29 cellular contexts compared by ENCODE assay signal in the genomic region with DNA sequence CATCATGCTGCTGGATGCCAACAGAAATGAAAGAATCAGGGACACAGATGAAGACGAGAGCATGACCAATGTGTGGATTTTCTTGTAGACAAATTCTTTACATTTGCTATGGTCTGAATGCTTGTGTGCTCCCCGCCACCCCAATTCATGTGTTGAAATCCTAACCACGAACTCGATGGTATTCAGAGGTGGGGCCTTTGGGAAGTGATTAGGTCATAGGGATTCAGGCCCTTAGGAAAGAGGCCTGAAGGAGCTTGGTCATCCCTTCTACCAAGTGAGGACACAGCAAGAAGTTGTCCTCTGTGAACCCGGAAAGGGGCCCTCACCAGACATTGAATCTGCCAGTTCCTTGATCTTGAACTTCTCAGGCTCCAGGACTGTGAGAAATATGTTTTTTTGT. TPM values are rescaled to one million over a fixed set of nuclear protein-coding genes. Genes with fewer than 3 reads are reported as not detected.
DNase-seq lines count a peak whose midpoint lies in the region; ATAC-seq, FAIRE-seq and TF ChIP-seq lines count a peak whose summit lies in the region.
"Had no signal": no experiment of that assay in that cellular context is flagged by ENCODE, and none has a peak within 500 bp of the region (broad histone marks: within the 10 kb centered on the region; RNA-seq: fewer than 3 reads in every experiment).

No MANE protein-coding gene starts in this region.

- no peak for TF ChIP-seq CTCF in AG10803 (conservative IDR thresholded peaks at IDR 0.05; ENCODE audit: low read length)
- TF ChIP-seq CTCF in astrocyte of the spinal cord (IDR thresholded peaks at IDR 0.05; ENCODE audit: low read depth, low read length): no peak
- TF ChIP-seq CTCF in fibroblast of the aortic adventitia (IDR thresholded peaks at IDR 0.05; ENCODE audit: insufficient read depth, low read length): no peak
- no peak for TF ChIP-seq CTCF in HepG2 (CRISPR knock-in tag; IDR thresholded peaks at IDR 0.05)
- no peak for TF ChIP-seq CTCF in ovary (IDR thresholded peaks at IDR 0.05)

- peak; percentile 88 for DNase-seq in AG10803 (ENCODE audit: low read depth)
- DNase-seq in M059J (ENCODE audit: low read depth): peak; percentile 23
- peak; percentile 44 for DNase-seq in astrocyte of the spinal cord (ENCODE audit: low read depth, low spot score)
- DNase-seq in fibroblast of the aortic adventitia (ENCODE audit: low read depth): peak; percentile 19
- no peak for DNase-seq in HepG2 (ENCODE audit: low spot score)
- no peak for DNase-seq in NCI-H1694 (lab: John Stamatoyannopoulos, UW)
- no peak for DNase-seq in ovary
- no peak for DNase-seq in stimulated activated naive CD4-positive, alpha-beta T cell (lab: John Stamatoyannopoulos, UW)
- DNase-seq: activated CD4-positive, CD25-positive, alpha-beta regulatory T cell treated with anti-CD3 and anti-CD28 coated beads, Interleukin-2, amount 50 U/mL, for 72 hours; activated CD8-positive, alpha-beta T cell treated with anti-CD3 and anti-CD28 coated beads, Interleukin-2, amount 10 ng/mL, durations not matched to agents 7 days and 5 days; activated effector memory CD4-positive, alpha-beta T cell treated with anti-CD3 and anti-CD28 coated beads, Interleukin-2, amount 50 U/mL, for 16 hours; activated naive CD8-positive, alpha-beta T cell treated with anti-CD3 and anti-CD28 coated beads, Interleukin-2, amount 10 ng/mL, durations not matched to agents 7 days and 5 days; activated T-cell treated with anti-CD3 and anti-CD28 coated beads for 4 hours; BE2C; H9; hypothalamus; left ventricle myocardium inferior; NCI-H2081 treated with DMSO at 0.1 percent for 48 hours; NCI-H446 treated with DMSO at 0.1 percent for 48 hours; pancreas; right cardiac atrium; stimulated activated CD4-positive, alpha-beta T cell treated with anti-CD3 and anti-CD28 coated beads, Interleukin-4, amount 100 ng/mL, for 1 hour had no signal

- H3K27me3 ChIP-seq in HepG2 (ENCODE audit: control insufficient read depth in 1 of 2, insufficient read depth in 2 of 2, low read length in 2 of 2) (no peaks in the 10 kb centered on the region), ovary (no peaks in the 10 kb centered on the region)
- H3K27me3 ChIP-seq: BE2C, foreskin keratinocyte, pancreas, suprapubic skin had no signal

- H3K4me2 ChIP-seq in HepG2 (ENCODE audit: low read depth, low read length): no peak overlapping the region

- WGBS in HepG2 (ENCODE audit: low lambda C conversion rate): 29% methylated on average over 5 of the region's 5 CpGs
- WGBS in ovary, 3 donors: 83 to 85% (median 84%) methylated on average over 5 of the region's 5 CpGs

- H3K4me1 ChIP-seq in HepG2 (ENCODE audit: insufficient read depth, low read length): peaks cover 7% of the 10 kb centered on the region
- peaks cover 4% of the 10 kb centered on the region for H3K4me1 ChIP-seq in ovary (ENCODE audit: insufficient read depth)
- H3K4me1 ChIP-seq: BE2C, foreskin keratinocyte had no signal

- no peaks in the 10 kb centered on the region for H3K79me2 ChIP-seq in HepG2 (ENCODE audit: insufficient read depth, low read length)

- H4K20me1 ChIP-seq in HepG2 (ENCODE audit: insufficient read depth, low read length): no peaks in the 10 kb centered on the region

- no peak overlapping the region for H3K9ac ChIP-seq in HepG2 (ENCODE audit: insufficient read depth, low read depth, low read length)

- H3K36me3 ChIP-seq in HepG2 (replicated peaks in 1 of 2; ENCODE audit: control insufficient read depth in 1 of 2, insufficient read depth in 2 of 2, low read length in 2 of 2) (no peaks in the 10 kb centered on the region), ovary (no peaks in the 10 kb centered on the region)
- H3K36me3 ChIP-seq: BE2C, left ventricle myocardium inferior, pancreas, suprapubic skin had no signal

- no peak for ATAC-seq in HepG2
- ATAC-seq: activated CD8-positive, alpha-beta T cell treated with anti-CD3 and anti-CD28 coated beads, Interleukin-2, amount 10 ng/mL, durations not matched to agents 7 days and 5 days; foreskin keratinocyte; pancreas; right cardiac atrium; Right ventricle myocardium inferior; stimulated activated memory B cell treated with anti-CD40 and anti-IgM and Interleukin-4, amounts not matched to agents 10 μg/mL and 1 μg/mL and 100 μg/mL, for 72 hours had no signal

- H3K9me3 ChIP-seq in HepG2 (ENCODE audit: low read length) (no peaks in the 10 kb centered on the region), ovary (no peaks in the 10 kb centered on the region)
- H3K9me3 ChIP-seq: BE2C, left ventricle myocardium inferior, pancreas, suprapubic skin had no signal

- no peak for FAIRE-seq in HepG2 (lab: Jason Lieb, UNC)
- FAIRE-seq: A204.1, GM12892, islet of Langerhans, pancreas had no signal

- intact Hi-C loops in HepG2 (cut with micrococcal nuclease; ENCODE audit: unreplicated experiment): no loop called here
- intact Hi-C loops in ovary (cut with DNase I): no loop called here

- in situ Hi-C loops in astrocyte of the spinal cord (cut with HindIII; ENCODE audit: low sequenced_read_pairs) (no loop called here), HepG2 (cut with HindIII; ENCODE audit: extremely low pct_ligation_motif_present, low pct_unique_long_range_greater_than_20kb) (loop anchor here (25.0 kb wide), 1 partner anchor 398 kb away; the partner anchor contains the start of gene NOPCHAP1)

- POLR2A ChIA-PET in HepG2 (lab: Yijun Ruan, JAX): no interaction called here

- H3K27ac ChIP-seq in HepG2 (ENCODE audit: extremely low read length, insufficient read depth, low read length): no peak overlapping the region
- no peak overlapping the region for H3K27ac ChIP-seq in ovary
- H3K27ac ChIP-seq: foreskin keratinocyte, left ventricle myocardium inferior, pancreas, suprapubic skin had no signal

- TF ChIP-seq EP300 in HepG2 (IDR thresholded peaks at IDR 0.05; ENCODE audit: low read depth in 2 of 2, low read length in 2 of 2) (no peak), HepG2 (CRISPR knock-in tag; IDR thresholded peaks at IDR 0.05; ENCODE audit: borderline replicate concordance) (no peak), ovary (IDR thresholded peaks at IDR 0.05) (no peak)

- TF ChIP-seq RAD21 in HepG2 (CRISPR knock-in tag; IDR thresholded peaks at IDR 0.05): no peak

- CTCF ChIA-PET in HepG2 (lab: Yijun Ruan, JAX; ENCODE audit: low intra/inter-chr PET ratio, low total read pairs): no interaction called here

- H2AFZ ChIP-seq in HepG2 (ENCODE audit: low read length): no peak overlapping the region

- H3K4me3 ChIP-seq in AG10803 (ENCODE audit: low read length) (no peak overlapping the region), astrocyte of the spinal cord (ENCODE audit: low read depth, low read length) (no peak overlapping the region), fibroblast of the aortic adventitia (ENCODE audit: low read depth, low read length) (no peak overlapping the region), HepG2 (replicated peaks in 1 of 3; ENCODE audit: insufficient read depth in 1 of 3, low read depth in 2 of 3, low read length in 3 of 3) (no peak overlapping the region), ovary (no peak overlapping the region)
- H3K4me3 ChIP-seq: left ventricle myocardium inferior, pancreas, suprapubic skin had no signal

- no TSS peak for BruUV-seq in HepG2 (replicated peaks; lab: Mats Ljungman, UMichigan)

- TF ChIP-seq POLR2A in HepG2 (IDR thresholded peaks at IDR 0.05; ENCODE audit: insufficient read depth in 1 of 2, low read depth in 2 of 2, low read length in 2 of 2) (no peak), ovary (IDR thresholded peaks at IDR 0.05) (no peak)

TF ChIP-seq in HepG2, 621 proteins besides CTCF, POLR2A, EP300 and RAD21 (continues in another document):
- TF ChIP-seq BRD4 (CRISPR knock-in tag; IDR thresholded peaks at IDR 0.05): no peak

RNA-seq across cellular contexts. Expression of gene C12orf75, which starts 54.6 kb away (rescaled TPM):
- 555 and 669 TPM in 2 replicates for total RNA-seq in M059J (2014; rRNA removed; shearing (Covaris generic))
- total RNA-seq in fibroblast of the aortic adventitia (ENCODE audit: low replicate concordance) (31.7 and 130 TPM in 2 replicates), HepG2 (2016; rRNA removed; fragmentation: Illumina TruSeq; extraction: Trizol) (10.1 and 16.1 TPM in 2 replicates), ovary (10 to 100 TPM in 2 of 7 donors, 1 to 10 TPM in 5; 3.3 to 18.5 (median 5.6) TPM)
- total RNA-seq in HepG2 (2016; cell fraction: cytosol; rRNA removed; fragmentation: Illumina TruSeq; extraction: Trizol; ENCODE audit: low read depth): 71.1 and 82.2 TPM in 2 replicates
- total RNA-seq in HepG2 (2016; cell fraction: insoluble cytoplasmic fraction; rRNA removed; fragmentation: Illumina TruSeq; extraction: Trizol): 8.9 and 15.8 TPM in 2 replicates
- 64.7 and 80.3 TPM in 2 replicates for total RNA-seq in HepG2 (2016; cell fraction: membrane; rRNA removed; fragmentation: Illumina TruSeq; extraction: Trizol)
- 6.3 and 7.4 TPM in 2 replicates for total RNA-seq in HepG2 (2016; cell fraction: nucleus; rRNA removed; fragmentation: Illumina TruSeq; extraction: Trizol)
- polyA plus RNA-seq in HepG2 (2011; rRNA removed) (13.2 and 19.8 TPM in 2 replicates), ovary (10 to 100 TPM in 1 of 2 donors, 1 to 10 TPM in 1; 5.1 to 83.9 TPM)
- 8.5 and 10.3 TPM in 2 replicates for polyA plus RNA-seq in HepG2 (2011; cell fraction: cytosol; rRNA removed)
- polyA plus RNA-seq in HepG2 (2011; cell fraction: nucleus; rRNA removed): 2.6 and 4.3 TPM in 2 replicates
- 8.8 and 19.4 TPM in 2 replicates for polyA plus RNA-seq in HepG2 (2012)
- 130 and 134 TPM in 2 replicates for polyA plus RNA-seq in HepG2 (2016; cell fraction: cytosol; fragmentation: Illumina TruSeq; extraction: Trizol; ENCODE audit: low read depth)
- 14.7 and 17.0 TPM in 2 replicates for polyA plus RNA-seq in HepG2 (2016; cell fraction: insoluble cytoplasmic fraction; fragmentation: Illumina TruSeq; extraction: Trizol; ENCODE audit: low read depth)
- polyA plus RNA-seq in HepG2 (2016; cell fraction: membrane; fragmentation: Illumina TruSeq; extraction: Trizol; ENCODE audit: low read depth): 83.7 and 94.5 TPM in 2 replicates
- polyA plus RNA-seq in HepG2 (2016; cell fraction: nucleus; fragmentation: Illumina TruSeq; extraction: Trizol; ENCODE audit: insufficient read depth, low read depth): 9.2 and 11.9 TPM in 2 replicates
- polyA minus RNA-seq in HepG2 (2011; rRNA and poly(A)+ RNA removed; ENCODE audit: low replicate concordance): 1.1 and 5.6 TPM in 2 replicates
- 3.3 and 8.6 TPM in 2 replicates for polyA minus RNA-seq in HepG2 (2011; cell fraction: cytosol; rRNA and poly(A)+ RNA removed)
- polyA minus RNA-seq in HepG2 (2011; cell fraction: nucleus; rRNA and poly(A)+ RNA removed): 5.2 and 6.8 TPM in 2 replicates

Comparison
In these comparisons a context has a peak if more than half of its experiments do, and no peak if none do; other contexts are left out.
1. DNase-seq: peak in AG10803 (single experiment), M059J (single experiment), astrocyte of the spinal cord (single experiment) and fibroblast of the aortic adventitia (single experiment); none in HepG2 (single experiment), NCI-H1694 (single experiment), ovary (0 of 5) and stimulated activated naive CD4-positive, alpha-beta T cell (0 of 6).